In the genomic region with DNA sequence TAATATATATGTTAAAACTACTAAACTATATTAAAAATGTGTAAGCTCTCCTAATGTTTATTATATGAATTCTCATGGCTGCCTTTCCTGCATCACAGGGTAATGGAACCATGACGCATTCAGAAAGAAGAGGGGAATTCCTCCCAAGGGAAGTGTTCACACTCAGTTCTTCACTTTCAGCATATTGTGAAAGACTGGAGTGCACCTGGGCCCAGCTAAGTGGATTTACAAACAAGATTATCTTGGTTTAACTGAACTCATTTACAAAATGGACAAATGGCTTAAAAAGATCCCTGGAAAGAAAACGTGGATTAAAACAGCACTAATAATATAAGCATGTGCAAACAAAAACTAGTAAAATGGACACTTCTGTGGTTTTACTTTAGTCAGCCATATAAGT, we compare ENCODE assay signal across 7 cellular contexts.
A peak's percentile ranks its signal among the peaks of the same experiment; 100 is the strongest.
DNase-seq lines count a peak whose midpoint lies in the region; ATAC-seq and FAIRE-seq lines count a peak whose summit lies in the region.

No MANE protein-coding gene starts in this region.

- ATAC-seq in GM19023 (IDR thresholded peaks at IDR 0.05; ENCODE audit: unreplicated experiment) (peak; percentile 82), HG02885 (IDR thresholded peaks at IDR 0.05; ENCODE audit: poor library complexity, unreplicated experiment) (peak; percentile 89)

- DNase-seq in RCC 7860 (ENCODE audit: low spot score) (peak; percentile 39), retina (peak; percentile 19), iPS-NIHi11 (ENCODE audit: low spot score) (no peak), amniotic stem cell (lab: John Stamatoyannopoulos, UW) (no peak), HUDEP-2 (lab: John Stamatoyannopoulos, UW; ENCODE audit: unreplicated experiment in 76 of 76) (no peak)

- no peak for FAIRE-seq in RCC 7860 (lab: Jason Lieb, UNC)

Comparison
In these comparisons a context has a peak if more than half of its experiments do, and no peak if none do; other contexts are left out.
1. DNase-seq: peak in RCC 7860 (single experiment) and retina (single experiment); none in iPS-NIHi11 (single experiment), amniotic stem cell (single experiment) and HUDEP-2 (0 of 76).